1 cellular context compared by ENCODE assay signal in genomic region chr6:144849920-144850319, GRCh38.
TF ChIP-seq lines count a peak whose summit lies in the region.

No MANE protein-coding gene starts in this region.

TF ChIP-seq in K562, 482 proteins besides CTCF, POLR2A, EP300 and RAD21 (continued from another document and continues in another):
- TF ChIP-seq ZBTB40 (IDR thresholded peaks at IDR 0.05) = no peak
- no peak for TF ChIP-seq ZBTB40 (CRISPR knock-in tag; IDR thresholded peaks at IDR 0.05)
- no peak for TF ChIP-seq HMG20B (CRISPR knock-in tag; IDR thresholded peaks at IDR 0.05)
- TF ChIP-seq CREB3 (tag; conservative IDR thresholded peaks at IDR 0.05; ENCODE audit: low read depth) = peak; percentile 96
- peak; percentile 73 for TF ChIP-seq PTRF (tag; IDR thresholded peaks at IDR 0.05)
- no peak for TF ChIP-seq TEAD4 (IDR thresholded peaks at IDR 0.05; ENCODE audit: low read length)
- TF ChIP-seq TEAD4 (CRISPR knock-in tag; IDR thresholded peaks at IDR 0.05; ENCODE audit: borderline replicate concordance) = no peak
- no peak for TF ChIP-seq MITF (IDR thresholded peaks at IDR 0.05)
- 0 out of 2 replicates have a peak, but pooled peaks have one; percentile 63 for TF ChIP-seq ZNF79 (CRISPR knock-in tag; IDR thresholded peaks at IDR 0.05; ENCODE audit: low read depth)
- TF ChIP-seq CHAMP1 (IDR thresholded peaks at IDR 0.05) = no peak
- 0 out of 2 replicates have a peak, but pooled peaks have one; percentile 33 for TF ChIP-seq MEF2D (tag; conservative IDR thresholded peaks at IDR 0.05; ENCODE audit: low read depth)
- no peak for TF ChIP-seq LARP7 (IDR thresholded peaks at IDR 0.05)
- TF ChIP-seq ZBED1 (IDR thresholded peaks at IDR 0.05) = no peak
- no peak for TF ChIP-seq MXD1 (CRISPR knock-in tag; IDR thresholded peaks at IDR 0.05; ENCODE audit: borderline replicate concordance, poor library complexity, severe bottlenecking)
- no peak for TF ChIP-seq CHCHD3 (CRISPR knock-in tag; IDR thresholded peaks at IDR 0.05)
- no peak for TF ChIP-seq NR2C1 (IDR thresholded peaks at IDR 0.05)
- peak; percentile 80 for TF ChIP-seq NR2C1 (tag; IDR thresholded peaks at IDR 0.05)
- no peak for TF ChIP-seq ARNT (IDR thresholded peaks at IDR 0.05)
- no peak for TF ChIP-seq PURB (CRISPR knock-in tag; IDR thresholded peaks at IDR 0.05; ENCODE audit: low read depth)
- TF ChIP-seq ZNF212 (CRISPR knock-in tag; IDR thresholded peaks at IDR 0.05) = peak; percentile 7; the same call in 1 of the 2 replicates
- no peak for TF ChIP-seq HDGF (IDR thresholded peaks at IDR 0.05)
- TF ChIP-seq CTCFL (IDR thresholded peaks at IDR 0.05; ENCODE audit: borderline replicate concordance, insufficient read depth, low read depth, low read length, poor library complexity, severe bottlenecking) = no peak
- TF ChIP-seq KHSRP (IDR thresholded peaks at IDR 0.05) = no peak
- TF ChIP-seq EZH2 (IDR thresholded peaks at IDR 0.05; ENCODE audit: borderline replicate concordance, low read depth, low read length) = no peak
- TF ChIP-seq RFX5 (IDR thresholded peaks at IDR 0.05; ENCODE audit: low read depth, low read length) = no peak
- no peak for TF ChIP-seq ZBTB26 (CRISPR knock-in tag; IDR thresholded peaks at IDR 0.05)
- TF ChIP-seq FOXP1 (CRISPR knock-in tag; IDR thresholded peaks at IDR 0.05) = no peak
- no peak for TF ChIP-seq CHD1 (IDR thresholded peaks at IDR 0.05; ENCODE audit: low read length)
- no peak for TF ChIP-seq E2F6 (IDR thresholded peaks at IDR 0.05; ENCODE audit: borderline replicate concordance in 1 of 2, extremely low read depth in 1 of 2, insufficient read depth in 1 of 2, insufficient read length in 1 of 2, low read depth in 1 of 2, low read length in 1 of 2, poor library complexity in 1 of 2, severe bottlenecking in 1 of 2)
- peak; percentile 81 for TF ChIP-seq MECOM (CRISPR knock-in tag; IDR thresholded peaks at IDR 0.05)
- no peak for TF ChIP-seq HNRNPUL1 (IDR thresholded peaks at IDR 0.05; ENCODE audit: low read length)
- TF ChIP-seq SRSF1 (IDR thresholded peaks at IDR 0.05; ENCODE audit: low read depth, low read length) = no peak
- no peak for TF ChIP-seq GTF2B (IDR thresholded peaks at IDR 0.05; ENCODE audit: extremely low read depth, insufficient read length)
- TF ChIP-seq NRF1 (conservative IDR thresholded peaks at IDR 0.05 in 1 of 2, IDR thresholded peaks at IDR 0.05 in 1 of 2) = no peak
- TF ChIP-seq CAMTA2 (CRISPR knock-in tag; conservative IDR thresholded peaks at IDR 0.05) = no peak
- TF ChIP-seq JUNB (CRISPR knock-in tag; conservative IDR thresholded peaks at IDR 0.05) = no peak
- TF ChIP-seq EP400 (IDR thresholded peaks at IDR 0.05) = no peak
- TF ChIP-seq NCOA4 (IDR thresholded peaks at IDR 0.05; ENCODE audit: partially characterized antibody) = no peak
- no peak for TF ChIP-seq ZNF512 (tag; IDR thresholded peaks at IDR 0.05)
- TF ChIP-seq SMC3 (conservative IDR thresholded peaks at IDR 0.05; ENCODE audit: insufficient read depth, low read depth, low read length) = no peak
- peak; percentile 69 for TF ChIP-seq NFE2 (IDR thresholded peaks at IDR 0.05; ENCODE audit: low read depth)
